Comparison of ENCODE assay signal across 2 cellular contexts in genomic region chr7:143264196-143264568, GRCh38. TPM values are rescaled to one million over a fixed set of nuclear protein-coding genes. Genes with fewer than 3 reads are reported as not detected.
DNase-seq lines count a peak whose midpoint lies in the region; TF ChIP-seq lines count a peak whose summit lies in the region.
"Not testable (repeated sequence)": the region's sequence is repeated elsewhere in the genome, so short reads cannot be mapped to it uniquely, and the experiment has no call there.

No MANE protein-coding gene starts in this region.

- DNase-seq in neural crest cell (ENCODE audit: low read depth, low spot score): not testable (repeated sequence)

- H3K27ac Mint-ChIP-seq in neural crest cell (ENCODE audit: unreplicated experiment): not testable (repeated sequence)

- H3K27ac ChIP-seq in VCaP: peak overlapping the region; percentile 86

- not testable (repeated sequence) for TF ChIP-seq CTCF in VCaP (conservative IDR thresholded peaks at IDR 0.05); neural crest cell (conservative IDR thresholded peaks at IDR 0.05)

- not testable (repeated sequence) for H3K36me3 Mint-ChIP-seq in neural crest cell (ENCODE audit: low read depth)

- not testable (repeated sequence) for H3K27me3 Mint-ChIP-seq in neural crest cell (ENCODE audit: low read depth)

- H3K9me3 Mint-ChIP-seq in neural crest cell: not testable (repeated sequence)

- peak overlapping the region; percentile 95 for H3K4me3 Mint-ChIP-seq in neural crest cell

- peaks cover 24% of the 10 kb centered on the region for H3K4me1 Mint-ChIP-seq in neural crest cell

RNA-seq across cellular contexts. Expression of gene GSTK1, which starts 0.9 kb away (rescaled TPM):
- total RNA-seq in neural crest cell: 51.0 and 54.1 TPM in 2 replicates

RNA-seq across cellular contexts. Expression of gene TMEM139, which starts 20.6 kb away (rescaled TPM):
- total RNA-seq in neural crest cell: 0.61 and 0.91 TPM in 2 replicates

RNA-seq across cellular contexts. Expression of gene CASP2, which starts 24.0 kb away (rescaled TPM):
- total RNA-seq in neural crest cell: 72.8 and 76.2 TPM in 2 replicates

RNA-seq across cellular contexts. Expression of gene TAS2R40, which starts 42.3 kb away (rescaled TPM):
- not detected in 2 replicates for total RNA-seq in neural crest cell

RNA-seq across cellular contexts. Expression of gene CLCN1, which starts 51.7 kb away (rescaled TPM):
- 0.09 TPM in 1 of 2 replicates, not detected in the other for total RNA-seq in neural crest cell
